In genomic region chr1:236913371-236914037, GRCh38 we compare ENCODE assay signal across 1 cellular context.
TF ChIP-seq lines count a peak whose summit lies in the region.

No MANE protein-coding gene starts in this region.

TF ChIP-seq in K562, 482 proteins besides CTCF, POLR2A, EP300 and RAD21 (continued from another document and continues in another):
- TF ChIP-seq MGA (IDR thresholded peaks at IDR 0.05) (no peak), ZHX1 (conservative IDR thresholded peaks at IDR 0.05; ENCODE audit: low read length) (no peak), ILK (tag; IDR thresholded peaks at IDR 0.05; ENCODE audit: borderline replicate concordance, low read depth) (no peak), NR1H2 (CRISPR knock-in tag; IDR thresholded peaks at IDR 0.05) (no peak), TRIM28 (IDR thresholded peaks at IDR 0.05) (0 out of 2 replicates have a peak, but pooled peaks have one; percentile 16), TEAD1 (CRISPR knock-in tag; IDR thresholded peaks at IDR 0.05) (peak in 1 of 2 experiments; percentile 88; a peak in 2 of 4 replicates), HNRNPUL1 (IDR thresholded peaks at IDR 0.05; ENCODE audit: low read length) (no peak), OTX1 (CRISPR knock-in tag; IDR thresholded peaks at IDR 0.05) (no peak), MCM3 (IDR thresholded peaks at IDR 0.05) (no peak), KAT7 (CRISPR knock-in tag; IDR thresholded peaks at IDR 0.05; ENCODE audit: borderline replicate concordance) (no peak), NBN (IDR thresholded peaks at IDR 0.05; ENCODE audit: low read depth) (peak; percentile 94), CREB5 (CRISPR knock-in tag; IDR thresholded peaks at IDR 0.05) (no peak), MAFF (IDR thresholded peaks at IDR 0.05; ENCODE audit: low read length) (no peak), SAFB2 (IDR thresholded peaks at IDR 0.05; ENCODE audit: borderline replicate concordance, low read depth, low read length, severe bottlenecking) (no peak), TBP (optimal IDR thresholded peaks at IDR 0.05; ENCODE audit: low read depth, low read length) (no peak), FOSL1 (tag; conservative IDR thresholded peaks at IDR 0.05) (peak; percentile 68), MBD1 (CRISPR knock-in tag; IDR thresholded peaks at IDR 0.05) (no peak), ZNF668 (CRISPR knock-in tag; IDR thresholded peaks at IDR 0.05) (peak; percentile 60; the same call in 1 of the 2 replicates), ESRRB (CRISPR knock-in tag; IDR thresholded peaks at IDR 0.05; ENCODE audit: borderline replicate concordance) (no peak), MCM5 (IDR thresholded peaks at IDR 0.05; ENCODE audit: low read depth) (no peak), ZNF347 (CRISPR knock-in tag; IDR thresholded peaks at IDR 0.05; ENCODE audit: low read depth) (no peak), KLF13 (tag; IDR thresholded peaks at IDR 0.05; ENCODE audit: borderline replicate concordance, low read depth) (no peak), SAFB (IDR thresholded peaks at IDR 0.05; ENCODE audit: borderline replicate concordance, low read depth, low read length) (no peak), SMC3 (conservative IDR thresholded peaks at IDR 0.05; ENCODE audit: insufficient read depth, low read depth, low read length) (no peak), TFAP4 (CRISPR knock-in tag; IDR thresholded peaks at IDR 0.05; ENCODE audit: borderline replicate concordance) (no peak), ZNF778 (CRISPR knock-in tag; IDR thresholded peaks at IDR 0.05) (no peak), CC2D1A (IDR thresholded peaks at IDR 0.05) (peak; percentile 98), FOXJ2 (tag; IDR thresholded peaks at IDR 0.05) (0 out of 2 replicates have a peak, but pooled peaks have one; percentile 46), NFRKB (IDR thresholded peaks at IDR 0.05; ENCODE audit: low read depth) (no peak), NELFE (IDR thresholded peaks at IDR 0.05; ENCODE audit: insufficient read depth, insufficient read length) (no peak), ZNF449 (CRISPR knock-in tag; IDR thresholded peaks at IDR 0.05) (no peak), HMBOX1 (IDR thresholded peaks at IDR 0.05) (peak; percentile 78), EGR1 (conservative IDR thresholded peaks at IDR 0.05) (peak; percentile 79), E2F3 (CRISPR knock-in tag; IDR thresholded peaks at IDR 0.05) (no peak), TCF15 (CRISPR knock-in tag; IDR thresholded peaks at IDR 0.05) (no peak)
